ENCODE assay signal across 14 cellular contexts in genomic region chr7:149180713-149181112, GRCh38.
"Had no signal": no experiment of that assay in that cellular context is flagged by ENCODE, and none has a peak within 500 bp of the region (broad histone marks: within the 10 kb centered on the region; RNA-seq: fewer than 3 reads in every experiment).

No MANE protein-coding gene starts in this region.

- ATAC-seq: activated CD8-positive, alpha-beta memory T cell treated with anti-CD3 and anti-CD28 coated beads, Interleukin-2, amount 10 ng/mL, durations not matched to agents 7 days and 5 days; esophagus mucosa; lower lobe of right lung had no signal

- H3K4me3 ChIP-seq: lower lobe of right lung, skin epidermis, uterus had no signal

- H3K36me3 ChIP-seq: uterus had no signal

- H3K27ac ChIP-seq: lower lobe of right lung, uterus had no signal

- FAIRE-seq: astrocyte, TTC549 had no signal

- H3K9me3 ChIP-seq: lower lobe of right lung, uterus had no signal

- H3K4me1 ChIP-seq: lower lobe of right lung had no signal

- H3K27me3 ChIP-seq: uterus had no signal

- DNase-seq: activated CD4-positive, alpha-beta T cell treated with anti-CD3 and anti-CD28 coated beads, Interleukin-2, amount 50 U/mL, for 1 hour; activated CD8-positive, alpha-beta memory T cell treated with anti-CD3 and anti-CD28 coated beads, Interleukin-2, amount 10 ng/mL, durations not matched to agents 7 days and 5 days; activated naive CD4-positive, alpha-beta T cell; caudate nucleus; glutamatergic neuron; lower lobe of right lung; naive B cell; posterior cingulate gyrus; T-helper 2 cell; uterus had no signal
